16 cellular contexts compared by ENCODE assay signal in the genomic region with DNA sequence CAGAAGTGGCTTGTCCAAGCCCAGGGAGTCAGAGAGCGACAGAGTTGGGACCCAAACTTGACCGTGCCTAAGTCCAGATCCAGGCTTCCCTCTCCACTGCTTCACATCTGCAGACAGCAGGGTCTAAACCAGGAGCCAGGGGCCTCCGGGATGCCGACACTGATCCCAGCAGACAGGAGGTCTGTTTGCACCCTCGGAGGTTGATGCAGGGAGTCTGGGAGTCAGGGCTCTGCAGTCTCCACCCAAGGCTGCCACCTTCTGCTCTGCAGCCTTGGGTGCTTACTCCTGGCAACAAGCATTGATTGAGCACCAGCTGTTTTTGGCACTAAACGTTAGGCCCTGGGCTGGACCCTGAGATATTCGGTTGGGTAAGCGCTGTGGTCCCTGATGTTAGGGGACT. TPM values are rescaled to one million over a fixed set of nuclear protein-coding genes. Genes with fewer than 3 reads are reported as not detected.
DNase-seq lines count a peak whose midpoint lies in the region; ATAC-seq and TF ChIP-seq lines count a peak whose summit lies in the region.
"Had no signal": no experiment of that assay in that cellular context is flagged by ENCODE, and none has a peak within 500 bp of the region (broad histone marks: within the 10 kb centered on the region; RNA-seq: fewer than 3 reads in every experiment).

No MANE protein-coding gene starts in this region.

- WGBS in heart left ventricle, 4 donors: 77 to 89% (median 88%) methylated on average over 5 to 8 of the region's 8 CpGs
- 74 to 75% methylated on average over 8 of the region's 8 CpGs for WGBS in aorta, 2 donors

- H3K36me3 Mint-ChIP-seq in brain: peaks cover 45% of the 10 kb centered on the region

- H3K9me3 ChIP-seq in heart left ventricle (peaks cover 0 to 12% (median 0%) of the 10 kb centered on the region in 12 donors), aorta (ENCODE audit: control insufficient read depth, low read length) (peaks cover 1% of the 10 kb centered on the region)

- H3K36me3 ChIP-seq in heart left ventricle: peaks cover 0 to 9% (median 0%) of the 10 kb centered on the region in 9 donors
- no peaks in the 10 kb centered on the region for H3K36me3 ChIP-seq in aorta (ENCODE audit: control insufficient read depth in 1 of 2, insufficient read depth in 2 of 2, low read length in 1 of 2)

- no peak for ATAC-seq in heart left ventricle
- ATAC-seq in Right ventricle myocardium inferior: no peak
- peak; percentile 8 for ATAC-seq in aorta (ENCODE audit: low FRiP score)
- ATAC-seq in GM19467 (IDR thresholded peaks at IDR 0.05; ENCODE audit: unreplicated experiment): no peak
- ATAC-seq: left colon had no signal

- no peak overlapping the region for H3K4me3 Mint-ChIP-seq in brain
- H3K4me3 Mint-ChIP-seq: neural crest cell had no signal

- H3K27me3 Mint-ChIP-seq in brain: no peaks in the 10 kb centered on the region

- H3K27ac ChIP-seq in heart left ventricle (peak overlapping the region in 9 of 12 donors; percentile 31 to 87 (median 75)), aorta (ENCODE audit: low read depth in 1 of 2, low read length in 2 of 2) (peak overlapping the region in 1 of 2 donors; percentile 60)

- H3K4me1 Mint-ChIP-seq in brain: peaks cover 61% of the 10 kb centered on the region

- TF ChIP-seq POLR2A in heart left ventricle (IDR thresholded peaks at IDR 0.05): no peak

- no peak overlapping the region for H3K4me3 ChIP-seq in heart left ventricle
- no peak overlapping the region for H3K4me3 ChIP-seq in aorta (ENCODE audit: low read length in 2 of 2)

- H3K9me3 Mint-ChIP-seq in brain: peaks cover 16 to 25% (median 23%) of the 10 kb centered on the region in 5 experiments

- no peak for TF ChIP-seq CTCF in heart left ventricle (IDR thresholded peaks at IDR 0.05)
- no peak for TF ChIP-seq CTCF in brain (conservative IDR thresholded peaks at IDR 0.05)

- H3K4me1 ChIP-seq in heart left ventricle (peaks cover 0 to 40% (median 7%) of the 10 kb centered on the region in 12 donors), aorta (ENCODE audit: control insufficient read depth in 1 of 2, insufficient read depth in 2 of 2, low read length in 2 of 2) (no peaks in the 10 kb centered on the region)

- intact Hi-C loops in heart left ventricle (cut with DNase I) (no loop called here), Right ventricle myocardium inferior (cut with DNase I) (no loop called here), posterior vena cava (cut with DNase I) (no loop called here), aorta (cut with DNase I) (no loop called here)

- peak in 3 of 5 donors; percentile 7 to 15 (median 13) for DNase-seq in heart left ventricle
- DNase-seq in Right ventricle myocardium inferior (ENCODE audit: missing footprints): no peak
- peak; percentile 58 for DNase-seq in posterior vena cava (ENCODE audit: low spot score)
- peak; percentile 21 to 41 for DNase-seq in aorta
- DNase-seq in midbrain (lab: John Stamatoyannopoulos, UW): no peak
- DNase-seq: activated gamma-delta T cell; cerebellar nuclear complex; DMS153; effector CD8-positive, alpha-beta T cell; GF-D8; Kasumi-1; left colon; NCI-H2029 treated with DMSO at 0.1 percent for 48 hours had no signal

- no peaks in the 10 kb centered on the region for H3K27me3 ChIP-seq in heart left ventricle
- peaks cover 0 to 1% of the 10 kb centered on the region in 2 donors for H3K27me3 ChIP-seq in aorta (ENCODE audit: control insufficient read depth in 1 of 2, insufficient read depth in 2 of 2, low read length in 1 of 2)

- H3K27ac Mint-ChIP-seq in brain: peak overlapping the region in 3 of 5 experiments; percentile 6 to 45 (median 23)

RNA-seq across cellular contexts. Expression of a gene that starts 21.0 kb away (rescaled TPM):
- total RNA-seq in heart left ventricle (10 to 100 TPM in 1 of 9 donors, 1 to 10 TPM in 8; 3.8 to 18.6 (median 6.8) TPM), Right ventricle myocardium inferior (10.7 TPM), posterior vena cava (1 to 10 TPM; 1.2 to 1.8 TPM), aorta (1 to 10 TPM; 1.2 to 4.8 TPM)
- polyA plus RNA-seq in heart left ventricle (1 to 10 TPM; 2.6 to 5.9 TPM), brain (ENCODE audit: insufficient read depth, low read depth, low replicate concordance) (1.2 TPM), aorta (under 1 TPM in 1 of 2 donors, not detected in 1; 0.13 TPM)

Comparison
In these comparisons a context has a peak if more than half of its experiments do, and no peak if none do; other contexts are left out.
1. DNase-seq: peak in heart left ventricle (3 of 5), posterior vena cava (single experiment) and aorta (2 of 2); none in Right ventricle myocardium inferior (single experiment) and midbrain (single experiment).